Comparison of ENCODE assay signal across 11 cellular contexts in genomic region chr2:235513984-235514626, GRCh38.
"Had no signal": no experiment of that assay in that cellular context is flagged by ENCODE, and none has a peak within 500 bp of the region (broad histone marks: within the 10 kb centered on the region; RNA-seq: fewer than 3 reads in every experiment).

No MANE protein-coding gene starts in this region.

- H3K36me3 ChIP-seq: heart left ventricle, lower lobe of right lung, tibial artery had no signal

- H3K27me3 ChIP-seq: heart left ventricle, tibial artery had no signal

- ATAC-seq: activated CD4-positive, CD25-positive, alpha-beta regulatory T cell treated with anti-CD3 and anti-CD28 coated beads, Interleukin-2, amount 50 U/mL, for 24 hours; activated T-cell treated with anti-CD3 and anti-CD28 coated beads, Interleukin-2, amount 50 U/mL, for 4 hours; stimulated activated effector memory CD8-positive, alpha-beta T cell treated with anti-CD3 and anti-CD28 coated beads, Interleukin-12 subunit alpha, Interleukin-12 subunit beta, amount 100 ng/mL, for 72 hours had no signal

- DNase-seq: activated naive CD8-positive, alpha-beta T cell treated with anti-CD3 and anti-CD28 coated beads, Interleukin-2, amount 10 ng/mL, durations not matched to agents 7 days and 5 days; activated T-cell treated with anti-CD3 and anti-CD28 coated beads, Interleukin-2, amount 50 U/mL, for 4 hours; effector CD4-positive, alpha-beta T cell; lower lobe of right lung; SIG-M5; T-helper 2 cell; tibial artery had no signal

- H3K9me3 ChIP-seq: heart left ventricle, lower lobe of right lung, tibial artery had no signal

- H3K27ac ChIP-seq: heart left ventricle, lower lobe of right lung, tibial artery had no signal

- H3K4me3 ChIP-seq: heart left ventricle, lower lobe of right lung, smooth muscle cell, tibial artery had no signal
